1 cellular context compared by ENCODE assay signal in genomic region chr12:89208661-89209096, GRCh38.
TF ChIP-seq lines count a peak whose summit lies in the region.

No MANE protein-coding gene starts in this region.

TF ChIP-seq in K562, 482 proteins besides CTCF, POLR2A, EP300 and RAD21 (continued from another document):
- TF ChIP-seq AFF4 (CRISPR knock-in tag; IDR thresholded peaks at IDR 0.05) (no peak), DEAF1 (CRISPR knock-in tag; IDR thresholded peaks at IDR 0.05) (0 out of 2 replicates have a peak, but pooled peaks have one; percentile 36), CREB3 (tag; conservative IDR thresholded peaks at IDR 0.05; ENCODE audit: low read depth) (no peak), GTF2B (IDR thresholded peaks at IDR 0.05; ENCODE audit: extremely low read depth, insufficient read length) (no peak), ATF4 (CRISPR knock-in tag; IDR thresholded peaks at IDR 0.05) (peak; percentile 94), ATF6 (CRISPR knock-in tag; IDR thresholded peaks at IDR 0.05) (no peak), HCFC1 (IDR thresholded peaks at IDR 0.05; ENCODE audit: low read depth, low read length) (no peak), ZNF592 (IDR thresholded peaks at IDR 0.05) (no peak), STAT5B (CRISPR knock-in tag; IDR thresholded peaks at IDR 0.05) (no peak), ZBTB9 (CRISPR knock-in tag; IDR thresholded peaks at IDR 0.05) (no peak), E2F6 (IDR thresholded peaks at IDR 0.05; ENCODE audit: borderline replicate concordance in 1 of 2, extremely low read depth in 1 of 2, insufficient read depth in 1 of 2, insufficient read length in 1 of 2, low read depth in 1 of 2, low read length in 1 of 2, poor library complexity in 1 of 2, severe bottlenecking in 1 of 2) (no peak), ZNF311 (CRISPR knock-in tag; IDR thresholded peaks at IDR 0.05) (0 out of 2 replicates have a peak, but pooled peaks have one; percentile 62), NFE2 (IDR thresholded peaks at IDR 0.05; ENCODE audit: low read depth) (no peak), HDAC2 (IDR thresholded peaks at IDR 0.05) (no peak), JUND (IDR thresholded peaks at IDR 0.05; ENCODE audit: borderline replicate concordance, low read depth, low read length) (no peak), JUND (tag; IDR thresholded peaks at IDR 0.05; ENCODE audit: borderline replicate concordance, low read depth, low read length) (no peak), IRF9 (tag; IDR thresholded peaks at IDR 0.05) (0 out of 2 replicates have a peak, but pooled peaks have one; percentile 62), SRF (CRISPR knock-in tag; IDR thresholded peaks at IDR 0.05) (no peak), ZHX1 (conservative IDR thresholded peaks at IDR 0.05; ENCODE audit: low read length) (no peak), CEBPG (CRISPR knock-in tag; IDR thresholded peaks at IDR 0.05) (peak; percentile 86), CEBPG (tag; conservative IDR thresholded peaks at IDR 0.05 in 1 of 2, IDR thresholded peaks at IDR 0.05 in 1 of 2) (peak; percentile 96 to 97), DMBX1 (CRISPR knock-in tag; IDR thresholded peaks at IDR 0.05; ENCODE audit: borderline replicate concordance) (no peak), ZSCAN32 (CRISPR knock-in tag; IDR thresholded peaks at IDR 0.05) (peak; percentile 92), ZNF639 (CRISPR knock-in tag; conservative IDR thresholded peaks at IDR 0.05 in 1 of 2, IDR thresholded peaks at IDR 0.05 in 1 of 2) (peak in 1 of 2 experiments; percentile 60; a peak in 1 of 4 replicates), BRF2 (IDR thresholded peaks at IDR 0.05; ENCODE audit: borderline replicate concordance, insufficient read depth, insufficient read length) (no peak)
